In genomic region chr20:63571087-63571478, GRCh38 we compare ENCODE assay signal across 18 cellular contexts. TPM values are rescaled to one million over a fixed set of nuclear protein-coding genes. Genes with fewer than 3 reads are reported as not detected.
"Had no signal": no experiment of that assay in that cellular context is flagged by ENCODE, and none has a peak within 500 bp of the region (broad histone marks: within the 10 kb centered on the region; RNA-seq: fewer than 3 reads in every experiment).

No MANE protein-coding gene starts in this region.

RNA-seq across cellular contexts. Expression of gene FNDC11, which starts 17.1 kb away (rescaled TPM):
- total RNA-seq: left lobe of liver had no signal
- polyA plus RNA-seq: immature natural killer cell had no signal

RNA-seq across cellular contexts. Expression of gene SRMS, which starts 23.5 kb away (rescaled TPM):
- total RNA-seq: hepatocyte, kidney epithelial cell, left cardiac atrium, left lobe of liver, left lung, left ventricle myocardium inferior, left ventricle myocardium superior, liver, lower lobe of right lung, lung, lung microvascular endothelial cell, mesenteric fat pad, mesothelial cell of epicardium, mononuclear cell, mucosa of gallbladder, myocyte had no signal
- polyA plus RNA-seq: hepatocyte; immature natural killer cell; liver; naive thymus-derived CD4-positive, alpha-beta T cell had no signal

RNA-seq across cellular contexts. Expression of gene PTK6, which starts 33.9 kb away (rescaled TPM):
- total RNA-seq: left ventricle myocardium inferior, left ventricle myocardium superior, lung microvascular endothelial cell had no signal
